In the genomic region with DNA sequence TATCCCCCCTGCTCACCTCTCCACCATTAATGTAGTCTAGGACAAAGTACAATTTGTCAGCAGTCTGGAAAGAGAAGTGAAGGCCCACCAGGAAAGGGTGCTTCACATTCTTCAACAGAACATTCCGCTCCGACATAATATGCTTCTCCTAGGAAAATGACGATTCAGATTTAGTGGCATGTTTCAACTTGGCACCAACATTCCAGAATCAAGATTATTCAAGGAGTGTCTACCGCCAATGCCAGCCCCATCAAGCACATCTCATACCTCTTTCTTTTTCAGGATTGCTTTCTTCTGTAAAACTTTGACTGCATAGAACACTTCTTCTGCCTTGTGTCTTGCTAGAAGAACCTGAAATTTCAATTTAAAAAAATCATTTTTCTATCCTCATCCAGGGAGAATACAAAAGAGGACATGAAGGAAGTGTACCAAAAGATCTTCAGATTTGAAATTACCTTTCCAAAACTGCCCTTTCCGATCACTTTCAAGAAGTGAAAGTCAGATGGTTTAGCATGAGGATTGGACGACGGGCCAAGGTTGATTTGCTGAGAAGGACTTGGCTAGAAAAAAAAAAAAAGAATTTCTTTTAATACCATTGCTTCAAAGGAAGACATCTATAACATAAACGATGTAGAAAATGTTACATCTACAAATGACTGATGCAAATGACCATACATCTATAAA, we compare ENCODE assay signal across 7 cellular contexts.
DNase-seq lines count a peak whose midpoint lies in the region; ATAC-seq and TF ChIP-seq lines count a peak whose summit lies in the region.

No MANE protein-coding gene starts in this region.

- no peak overlapping the region for H3K27ac ChIP-seq in GM23338 (ENCODE audit: low read depth)

- no peak overlapping the region for H3K27ac Mint-ChIP-seq in GM23338
- peak overlapping the region; percentile 68 to 91 for H3K27ac Mint-ChIP-seq in activated naive CD4-positive, alpha-beta T cell treated with anti-CD3 and anti-CD28 coated beads, Interleukin-2, amount 50 U/mL, for 72 hours
- no peak overlapping the region for H3K27ac Mint-ChIP-seq in stimulated activated naive B cell treated with anti-CD40 and anti-IgM and Interleukin-4, amounts not matched to agents 10 μg/mL and 1 μg/mL and 100 μg/mL, for 72 hours

- 0 out of 2 replicates have a peak, but pooled peaks cover 3% of the 10 kb centered on the region for H3F3A ChIP-seq in GM23338 (replicated peaks; ENCODE audit: low read depth)

- ATAC-seq in GM23338 (no peak), GM18858 (IDR thresholded peaks at IDR 0.05; ENCODE audit: unreplicated experiment) (no peak)
- no peak for ATAC-seq in activated naive CD4-positive, alpha-beta T cell treated with anti-CD3 and anti-CD28 coated beads, Interleukin-2, amount 50 U/mL, for 72 hours
- no peak for ATAC-seq in stimulated activated naive B cell treated with anti-CD40 and anti-IgM and Interleukin-4, amounts not matched to agents 10 μg/mL and 1 μg/mL and 100 μg/mL, for 72 hours (replicated peaks)

- peak overlapping the region; percentile 74 for H3K4me3 ChIP-seq in GM23338

- no peaks in the 10 kb centered on the region for H3K9me3 Mint-ChIP-seq in GM23338
- H3K9me3 Mint-ChIP-seq in activated naive CD4-positive, alpha-beta T cell treated with anti-CD3 and anti-CD28 coated beads, Interleukin-2, amount 50 U/mL, for 72 hours, result no peaks in the 10 kb centered on the region
- H3K9me3 Mint-ChIP-seq in stimulated activated naive B cell treated with anti-CD40 and anti-IgM and Interleukin-4, amounts not matched to agents 10 μg/mL and 1 μg/mL and 100 μg/mL, for 72 hours, result no peaks in the 10 kb centered on the region

- H2AFZ ChIP-seq in GM23338, result no peak overlapping the region

- no peak for TF ChIP-seq CTCF in GM23338 (conservative IDR thresholded peaks at IDR 0.05; ENCODE audit: low read depth in 2 of 2)
- TF ChIP-seq CTCF in GM10266 (IDR thresholded peaks at IDR 0.05; ENCODE audit: control insufficient read depth, insufficient read depth, low read depth, missing control alignments), result no peak

- H3K36me3 Mint-ChIP-seq in GM23338 (ENCODE audit: low read depth), result peaks cover 56% of the 10 kb centered on the region
- H3K36me3 Mint-ChIP-seq in activated naive CD4-positive, alpha-beta T cell treated with anti-CD3 and anti-CD28 coated beads, Interleukin-2, amount 50 U/mL, for 72 hours, result peaks cover 44 to 66% of the 10 kb centered on the region in 2 donors
- peaks cover 13 to 25% of the 10 kb centered on the region in 2 donors for H3K36me3 Mint-ChIP-seq in stimulated activated naive B cell treated with anti-CD40 and anti-IgM and Interleukin-4, amounts not matched to agents 10 μg/mL and 1 μg/mL and 100 μg/mL, for 72 hours

- peaks cover 11% of the 10 kb centered on the region for H3K27me3 Mint-ChIP-seq in GM23338 (ENCODE audit: insufficient read depth, low read depth, poor library complexity)
- no peaks in the 10 kb centered on the region for H3K27me3 Mint-ChIP-seq in stimulated activated naive B cell treated with anti-CD40 and anti-IgM and Interleukin-4, amounts not matched to agents 10 μg/mL and 1 μg/mL and 100 μg/mL, for 72 hours

- peak overlapping the region; percentile 98 for H3K4me3 Mint-ChIP-seq in GM23338
- H3K4me3 Mint-ChIP-seq in stimulated activated naive B cell treated with anti-CD40 and anti-IgM and Interleukin-4, amounts not matched to agents 10 μg/mL and 1 μg/mL and 100 μg/mL, for 72 hours, result peak overlapping the region; percentile 27 to 95

- H4K20me1 ChIP-seq in GM23338 (replicated peaks; ENCODE audit: insufficient read depth), result no peaks in the 10 kb centered on the region; the same call in 1 of the 2 replicates

- H3K9me2 ChIP-seq in GM23338 (ENCODE audit: insufficient read depth), result no peaks in the 10 kb centered on the region

- peaks cover 13% of the 10 kb centered on the region; the same call in 1 of the 2 replicates for H3K79me2 ChIP-seq in GM23338 (replicated peaks; ENCODE audit: insufficient read depth)

- H3K4me1 ChIP-seq in GM23338 (ENCODE audit: insufficient read depth), result peaks cover 27% of the 10 kb centered on the region

- H3K36me3 ChIP-seq in GM23338 (ENCODE audit: insufficient read depth), result peaks cover 34% of the 10 kb centered on the region

- peak overlapping the region; percentile 86 for H3K4me2 ChIP-seq in GM23338

- no peak for DNase-seq in GM23338 (ENCODE audit: low spot score)
- no peak for DNase-seq in activated naive CD4-positive, alpha-beta T cell treated with anti-CD3 and anti-CD28 coated beads, Interleukin-2, amount 50 U/mL, for 72 hours (ENCODE audit: low spot score in 2 of 2)
- peak; percentile 23 for DNase-seq in iris pigment epithelial cell (ENCODE audit: low read depth)
- no peak for DNase-seq in stimulated activated naive B cell treated with anti-CD40 and anti-IgM and Interleukin-4, amounts not matched to agents 10 μg/mL and 1 μg/mL and 100 μg/mL, for 72 hours
- no peak for DNase-seq in COLO829 (ENCODE audit: low spot score)
- no peak for DNase-seq in GM10266 (ENCODE audit: extremely low spot score)

- peaks cover 19% of the 10 kb centered on the region for H3K27me3 ChIP-seq in GM23338 (ENCODE audit: insufficient read depth)

- peaks cover 26% of the 10 kb centered on the region for H3K4me1 Mint-ChIP-seq in GM23338
- peaks cover 29 to 38% of the 10 kb centered on the region in 2 donors for H3K4me1 Mint-ChIP-seq in stimulated activated naive B cell treated with anti-CD40 and anti-IgM and Interleukin-4, amounts not matched to agents 10 μg/mL and 1 μg/mL and 100 μg/mL, for 72 hours

TF ChIP-seq in GM23338, 12 proteins besides CTCF, POLR2A, EP300 and RAD21 (continues in another document):
- no peak for TF ChIP-seq EZH2 (IDR thresholded peaks at IDR 0.05; ENCODE audit: low read depth, unreplicated experiment)
- TF ChIP-seq ZNF331 (CRISPR knock-in tag; IDR thresholded peaks at IDR 0.05; ENCODE audit: low read depth), result no peak
- TF ChIP-seq, protein P1, sequence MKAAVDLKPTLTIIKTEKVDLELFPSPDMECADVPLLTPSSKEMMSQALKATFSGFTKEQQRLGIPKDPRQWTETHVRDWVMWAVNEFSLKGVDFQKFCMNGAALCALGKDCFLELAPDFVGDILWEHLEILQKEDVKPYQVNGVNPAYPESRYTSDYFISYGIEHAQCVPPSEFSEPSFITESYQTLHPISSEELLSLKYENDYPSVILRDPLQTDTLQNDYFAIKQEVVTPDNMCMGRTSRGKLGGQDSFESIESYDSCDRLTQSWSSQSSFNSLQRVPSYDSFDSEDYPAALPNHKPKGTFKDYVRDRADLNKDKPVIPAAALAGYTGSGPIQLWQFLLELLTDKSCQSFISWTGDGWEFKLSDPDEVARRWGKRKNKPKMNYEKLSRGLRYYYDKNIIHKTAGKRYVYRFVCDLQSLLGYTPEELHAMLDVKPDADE (IDR thresholded peaks at IDR 0.05), result no peak
- TF ChIP-seq CREB1 (CRISPR knock-in tag; IDR thresholded peaks at IDR 0.05; ENCODE audit: low read depth), result no peak
- TF ChIP-seq, protein P2, sequence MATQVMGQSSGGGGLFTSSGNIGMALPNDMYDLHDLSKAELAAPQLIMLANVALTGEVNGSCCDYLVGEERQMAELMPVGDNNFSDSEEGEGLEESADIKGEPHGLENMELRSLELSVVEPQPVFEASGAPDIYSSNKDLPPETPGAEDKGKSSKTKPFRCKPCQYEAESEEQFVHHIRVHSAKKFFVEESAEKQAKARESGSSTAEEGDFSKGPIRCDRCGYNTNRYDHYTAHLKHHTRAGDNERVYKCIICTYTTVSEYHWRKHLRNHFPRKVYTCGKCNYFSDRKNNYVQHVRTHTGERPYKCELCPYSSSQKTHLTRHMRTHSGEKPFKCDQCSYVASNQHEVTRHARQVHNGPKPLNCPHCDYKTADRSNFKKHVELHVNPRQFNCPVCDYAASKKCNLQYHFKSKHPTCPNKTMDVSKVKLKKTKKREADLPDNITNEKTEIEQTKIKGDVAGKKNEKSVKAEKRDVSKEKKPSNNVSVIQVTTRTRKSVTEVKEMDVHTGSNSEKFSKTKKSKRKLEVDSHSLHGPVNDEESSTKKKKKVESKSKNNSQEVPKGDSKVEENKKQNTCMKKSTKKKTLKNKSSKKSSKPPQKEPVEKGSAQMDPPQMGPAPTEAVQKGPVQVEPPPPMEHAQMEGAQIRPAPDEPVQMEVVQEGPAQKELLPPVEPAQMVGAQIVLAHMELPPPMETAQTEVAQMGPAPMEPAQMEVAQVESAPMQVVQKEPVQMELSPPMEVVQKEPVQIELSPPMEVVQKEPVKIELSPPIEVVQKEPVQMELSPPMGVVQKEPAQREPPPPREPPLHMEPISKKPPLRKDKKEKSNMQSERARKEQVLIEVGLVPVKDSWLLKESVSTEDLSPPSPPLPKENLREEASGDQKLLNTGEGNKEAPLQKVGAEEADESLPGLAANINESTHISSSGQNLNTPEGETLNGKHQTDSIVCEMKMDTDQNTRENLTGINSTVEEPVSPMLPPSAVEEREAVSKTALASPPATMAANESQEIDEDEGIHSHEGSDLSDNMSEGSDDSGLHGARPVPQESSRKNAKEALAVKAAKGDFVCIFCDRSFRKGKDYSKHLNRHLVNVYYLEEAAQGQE (IDR thresholded peaks at IDR 0.05; ENCODE audit: unreplicated experiment), result no peak
- no peak for TF ChIP-seq NANOG (IDR thresholded peaks at IDR 0.05; ENCODE audit: borderline replicate concordance)
- TF ChIP-seq ZNF114 (CRISPR knock-in tag; IDR thresholded peaks at IDR 0.05), result no peak
- TF ChIP-seq EZH2phosphoT487 (IDR thresholded peaks at IDR 0.05; ENCODE audit: unreplicated experiment), result no peak
- TF ChIP-seq STAT1 (IDR thresholded peaks at IDR 0.05; ENCODE audit: unreplicated experiment), result no peak

Comparison
In these comparisons a context has a peak if more than half of its experiments do, and no peak if none do; other contexts are left out.
1. H3K27ac Mint-ChIP-seq: peak in activated naive CD4-positive, alpha-beta T cell treated with anti-CD3 and anti-CD28 coated beads, Interleukin-2, amount 50 U/mL, for 72 hours (2 of 2); none in GM23338 (single experiment) and stimulated activated naive B cell treated with anti-CD40 and anti-IgM and Interleukin-4, amounts not matched to agents 10 μg/mL and 1 μg/mL and 100 μg/mL, for 72 hours (single experiment).